In genomic region chr2:166376873-166377272, GRCh38 we compare ENCODE assay signal across 13 cellular contexts. TPM values are rescaled to one million over a fixed set of nuclear protein-coding genes. Genes with fewer than 3 reads are reported as not detected.
A peak's percentile ranks its signal among the peaks of the same experiment; 100 is the strongest.
DNase-seq lines count a peak whose midpoint lies in the region; ATAC-seq and TF ChIP-seq lines count a peak whose summit lies in the region.
"Had no signal": no experiment of that assay in that cellular context is flagged by ENCODE, and none has a peak within 500 bp of the region (broad histone marks: within the 10 kb centered on the region; RNA-seq: fewer than 3 reads in every experiment).

No MANE protein-coding gene starts in this region.

- peak overlapping the region; percentile 77 for H3K4me2 ChIP-seq in IMR-90 (ENCODE audit: low read depth, low read length)

- H3K36me3 ChIP-seq in IMR-90 (ENCODE audit: control insufficient read depth, insufficient read depth, low read length), result no peaks in the 10 kb centered on the region
- no peaks in the 10 kb centered on the region for H3K36me3 ChIP-seq in lower lobe of right lung
- H3K36me3 ChIP-seq in suprapubic skin, result no peaks in the 10 kb centered on the region

- CTCF ChIA-PET in IMR-90 (lab: Yijun Ruan, JAX), result interaction anchor here (1.5 kb wide), 1 partner anchor 32 kb away, joined by 4 read pairs; no protein-coding TSS in a partner anchor

- peak overlapping the region; percentile 47; the same call in 1 of the 2 replicates for H2BK20ac ChIP-seq in IMR-90 (ENCODE audit: low read depth, low read length)

- peak overlapping the region; percentile 88 to 97 (median 91) for H3K4me3 Mint-ChIP-seq in brain

- peak overlapping the region; percentile 3 for H2AFZ ChIP-seq in IMR-90 (replicated peaks; ENCODE audit: low read length, poor library complexity)

- peak overlapping the region; percentile 15; the same call in 1 of the 2 replicates for H4K5ac ChIP-seq in IMR-90 (ENCODE audit: low read depth, low read length)

- H2AK5ac ChIP-seq in IMR-90 (ENCODE audit: low read depth, low read length), result peak overlapping the region; percentile 18; the same call in 1 of the 2 replicates

- TF ChIP-seq POLR2A in IMR-90 (IDR thresholded peaks at IDR 0.05; ENCODE audit: low read depth, low read length) (no peak), suprapubic skin (IDR thresholded peaks at IDR 0.05) (no peak)

- in situ Hi-C loops in IMR-90 (cut with MboI; ENCODE audit: low sequenced_read_pairs) (no loop called here), GM13977 (cut with MboI; ENCODE audit: low pct_unique_long_range_greater_than_20kb, low sequenced_read_pairs, unreplicated experiment) (no loop called here)

- H3K27ac ChIP-seq in IMR-90 (ENCODE audit: insufficient read depth, low read length) (no peak overlapping the region), lower lobe of right lung (no peak overlapping the region), suprapubic skin (no peak overlapping the region)
- H3K27ac ChIP-seq: PC-9 had no signal

- H3K9me1 ChIP-seq in IMR-90 (ENCODE audit: insufficient read depth, low read length), result no peaks in the 10 kb centered on the region

- H3K4me3 ChIP-seq in IMR-90 (ENCODE audit: insufficient read depth, low read depth, low read length) (no peak overlapping the region), lower lobe of right lung (peak overlapping the region; percentile 68), suprapubic skin (peak overlapping the region; percentile 61)
- H3K4me3 ChIP-seq: mucosa of descending colon had no signal

- H3K27me3 Mint-ChIP-seq in brain, result peaks cover 37% of the 10 kb centered on the region

- H3K4ac ChIP-seq in IMR-90 (ENCODE audit: low read depth, low read length), result no peak overlapping the region

- peak overlapping the region; percentile 55; the same call in 1 of the 2 replicates for H3K23ac ChIP-seq in IMR-90 (ENCODE audit: low read depth, low read length)

- H3K79me1 ChIP-seq in IMR-90 (ENCODE audit: low read depth in 1 of 2, low read length in 2 of 2), result peaks cover 4 to 16% of the 10 kb centered on the region in 2 experiments

- H2BK15ac ChIP-seq in IMR-90 (ENCODE audit: low read depth, low read length), result no peak overlapping the region; the same call in 2 of the 3 replicates

- H2BK120ac ChIP-seq in IMR-90 (ENCODE audit: low read depth, low read length), result peak overlapping the region; percentile 89; the same call in 1 of the 2 replicates

- ATAC-seq in IMR-90 (ENCODE audit: low read depth), result no peak
- ATAC-seq in lower lobe of right lung, result no peak
- no peak for ATAC-seq in HG02852 (IDR thresholded peaks at IDR 0.05; ENCODE audit: unreplicated experiment)

- H3K56ac ChIP-seq in IMR-90 (ENCODE audit: extremely low read depth, insufficient read depth, low read length), result peak overlapping the region; percentile 36; the same call in 1 of the 2 replicates

- no peak overlapping the region for H3K14ac ChIP-seq in IMR-90 (replicated peaks; ENCODE audit: low read depth, low read length)

- H3K27ac Mint-ChIP-seq in brain, result peak overlapping the region in 2 of 5 experiments; percentile 14 to 90

- TF ChIP-seq RAD21 in IMR-90 (IDR thresholded peaks at IDR 0.05; ENCODE audit: low read length), result no peak

- TF ChIP-seq CTCF in IMR-90 (conservative IDR thresholded peaks at IDR 0.05; ENCODE audit: low read depth, low read length) (no peak), brain (conservative IDR thresholded peaks at IDR 0.05) (no peak), lower lobe of right lung (IDR thresholded peaks at IDR 0.05) (no peak), suprapubic skin (IDR thresholded peaks at IDR 0.05) (no peak), GM13977 (IDR thresholded peaks at IDR 0.05; ENCODE audit: extremely low read depth, insufficient read depth, missing control alignments) (no peak)

- H3K4me1 Mint-ChIP-seq in brain, result peaks cover 39% of the 10 kb centered on the region

- H3K9ac ChIP-seq in IMR-90 (ENCODE audit: low read depth, low read length), result peak overlapping the region; percentile 70; the same call in 1 of the 2 replicates

- no peaks in the 10 kb centered on the region for H4K20me1 ChIP-seq in IMR-90 (ENCODE audit: insufficient read depth, low read length)

- no peak overlapping the region for H2BK5ac ChIP-seq in IMR-90 (ENCODE audit: low read depth, low read length, poor library complexity, severe bottlenecking)

- POLR2A ChIA-PET in IMR-90 (lab: Charles Lee; ENCODE audit: unreplicated experiment), result no interaction called here

- H3K9me3 ChIP-seq in IMR-90 (ENCODE audit: control insufficient read depth, insufficient read depth, low read length), result no peaks in the 10 kb centered on the region
- H3K9me3 ChIP-seq in lower lobe of right lung, result no peaks in the 10 kb centered on the region
- no peaks in the 10 kb centered on the region for H3K9me3 ChIP-seq in suprapubic skin
- H3K9me3 ChIP-seq: mucosa of descending colon had no signal

- H3K27me3 ChIP-seq in IMR-90 (ENCODE audit: control insufficient read depth, insufficient read depth, low read length) (no peaks in the 10 kb centered on the region), lower lobe of right lung (ENCODE audit: low read depth) (no peaks in the 10 kb centered on the region), suprapubic skin (no peaks in the 10 kb centered on the region)

- no TSS peak for BruUV-seq in IMR-90 (replicated peaks; lab: Mats Ljungman, UMichigan)

- no peak overlapping the region for H3K18ac ChIP-seq in IMR-90 (ENCODE audit: low read depth, low read length)

- dilution Hi-C loops in IMR-90 (cut with HindIII; ENCODE audit: low sequenced_read_pairs, unreplicated experiment), result no loop called here

- H3K4me1 ChIP-seq in IMR-90 (ENCODE audit: control insufficient read depth, insufficient read depth, low read length) (peaks cover 5% of the 10 kb centered on the region), lower lobe of right lung (peaks cover 12% of the 10 kb centered on the region), suprapubic skin (peaks cover 22% of the 10 kb centered on the region)

- no CpG with 5 or more reads among the region's 2 CpGs for WGBS in IMR-90 (ENCODE audit: extremely low coverage in 2 of 2, insufficient read length in 1 of 2), 2 experiments
- WGBS in suprapubic skin, result 33% methylated on average over 2 of the region's 2 CpGs

- H3K9me3 Mint-ChIP-seq in brain, result peaks cover 0 to 2% (median 0%) of the 10 kb centered on the region in 5 experiments

- H4K8ac ChIP-seq in IMR-90 (ENCODE audit: low read depth in 2 of 2, low read length in 2 of 2), result peak overlapping the region; percentile 2 to 84; a peak in 3 of 4 replicates

- no peak overlapping the region for H2AK9ac ChIP-seq in IMR-90 (replicated peaks; ENCODE audit: low read depth, low read length, poor library complexity)

- DNase-seq in IMR-90 (no peak), lower lobe of right lung (no peak), suprapubic skin (ENCODE audit: low spot score in 2 of 2) (no peak), GM13977 (ENCODE audit: low spot score) (no peak), NCI-H446 (lab: John Stamatoyannopoulos, UW) (no peak), NCI-H2171 treated with DMSO at 0.1 percent for 48 hours (lab: John Stamatoyannopoulos, UW) (no peak)
- DNase-seq: activated effector memory CD4-positive, alpha-beta T cell treated with anti-CD3 and anti-CD28 coated beads, Interleukin-2, amount 50 U/mL, for 16 hours; kidney glomerular epithelial cell; PC-9; stimulated activated CD4-positive, alpha-beta T cell treated with anti-CD3 and anti-CD28 coated beads, Interleukin-4, amount 100 ng/mL, for 24 hours had no signal

- intact Hi-C loops in IMR-90 (cut with micrococcal nuclease), result loop anchor here (5.0 kb wide), 1 partner anchor 35 kb away; no protein-coding TSS in a partner anchor
- intact Hi-C loops in lower lobe of right lung (cut with DNase I), result no loop called here

- peak overlapping the region; percentile 3; the same call in 1 of the 2 replicates for H4K91ac ChIP-seq in IMR-90 (ENCODE audit: insufficient read depth, low read depth, low read length)

- H3K36me3 Mint-ChIP-seq in brain, result no peaks in the 10 kb centered on the region

- no peak for TF ChIP-seq EP300 in suprapubic skin (IDR thresholded peaks at IDR 0.05)

TF ChIP-seq in IMR-90, 13 proteins besides CTCF, POLR2A, EP300 and RAD21 (continues in another document):
- TF ChIP-seq RFX5 (IDR thresholded peaks at IDR 0.05; ENCODE audit: low read depth, low read length), result no peak
- TF ChIP-seq, protein P1, sequence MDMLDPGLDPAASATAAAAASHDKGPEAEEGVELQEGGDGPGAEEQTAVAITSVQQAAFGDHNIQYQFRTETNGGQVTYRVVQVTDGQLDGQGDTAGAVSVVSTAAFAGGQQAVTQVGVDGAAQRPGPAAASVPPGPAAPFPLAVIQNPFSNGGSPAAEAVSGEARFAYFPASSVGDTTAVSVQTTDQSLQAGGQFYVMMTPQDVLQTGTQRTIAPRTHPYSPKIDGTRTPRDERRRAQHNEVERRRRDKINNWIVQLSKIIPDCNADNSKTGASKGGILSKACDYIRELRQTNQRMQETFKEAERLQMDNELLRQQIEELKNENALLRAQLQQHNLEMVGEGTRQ (IDR thresholded peaks at IDR 0.05; ENCODE audit: low read depth, low read length), result no peak
- no peak for TF ChIP-seq MXI1 (IDR thresholded peaks at IDR 0.05; ENCODE audit: borderline replicate concordance, low read depth, low read length)
- no peak for TF ChIP-seq ELK1 (IDR thresholded peaks at IDR 0.05; ENCODE audit: borderline replicate concordance, low read depth, low read length)
- no peak for TF ChIP-seq SMC3 (IDR thresholded peaks at IDR 0.05; ENCODE audit: low read depth, low read length)
- no peak for TF ChIP-seq MAZ (IDR thresholded peaks at IDR 0.05; ENCODE audit: borderline replicate concordance, low read depth, low read length)
- no peak for TF ChIP-seq NFE2L2 (IDR thresholded peaks at IDR 0.05; ENCODE audit: low read depth, low read length)
- TF ChIP-seq CHD1 (IDR thresholded peaks at IDR 0.05; ENCODE audit: low read depth, low read length), result no peak
- no peak for TF ChIP-seq CEBPB (IDR thresholded peaks at IDR 0.05; ENCODE audit: low read depth, low read length)
- TF ChIP-seq RCOR1 (IDR thresholded peaks at IDR 0.05; ENCODE audit: insufficient replicate concordance, low read length), result no peak
- TF ChIP-seq FOS (IDR thresholded peaks at IDR 0.05; ENCODE audit: low read depth, low read length), result no peak

RNA-seq across cellular contexts. Expression of gene SCN9A, which starts 1.1 kb away (rescaled TPM):
- 135 and 179 TPM in 2 replicates for total RNA-seq in IMR-90 (2012; rRNA removed)
- polyA plus RNA-seq in IMR-90 (2012; rRNA removed), result 33.7 and 40.1 TPM in 2 replicates
- polyA plus RNA-seq in IMR-90 (2012; cell fraction: cytosol; rRNA removed), result 8.0 and 18.0 TPM in 2 replicates
- 10.6 and 92.5 TPM in 2 replicates for polyA plus RNA-seq in IMR-90 (2012; cell fraction: nucleus; rRNA removed; ENCODE audit: low replicate concordance)
- 0.22 TPM for polyA plus RNA-seq in brain (ENCODE audit: insufficient read depth, low read depth, low replicate concordance)
- total RNA-seq in lower lobe of right lung, result 13.6 TPM
- 1 to 10 TPM; 1.1 to 8.8 (median 5.2) TPM for total RNA-seq in suprapubic skin
